1 cellular context compared by ENCODE assay signal in genomic region chr2:180258041-180258537, GRCh38.
A peak's percentile ranks its signal among the peaks of the same experiment; 100 is the strongest.
TF ChIP-seq lines count a peak whose summit lies in the region.

No MANE protein-coding gene starts in this region.

TF ChIP-seq in HEK293, 187 proteins besides CTCF, POLR2A, EP300 and RAD21 (continued from another document):
- TF ChIP-seq SCRT1 (tag by site-specific recombination; IDR thresholded peaks at IDR 0.05; ENCODE audit: borderline replicate concordance) (peak; percentile 71), ZNF223 (tag by site-specific recombination; IDR thresholded peaks at IDR 0.05) (no peak), KLF16 (tag by site-specific recombination; IDR thresholded peaks at IDR 0.05) (0 out of 2 replicates have a peak, but pooled peaks have one; percentile 14), IKZF3 (tag by site-specific recombination; IDR thresholded peaks at IDR 0.05) (peak; percentile 83), ZBTB44 (tag by site-specific recombination; IDR thresholded peaks at IDR 0.05) (peak; percentile 80)
- TF ChIP-seq, protein P1, sequence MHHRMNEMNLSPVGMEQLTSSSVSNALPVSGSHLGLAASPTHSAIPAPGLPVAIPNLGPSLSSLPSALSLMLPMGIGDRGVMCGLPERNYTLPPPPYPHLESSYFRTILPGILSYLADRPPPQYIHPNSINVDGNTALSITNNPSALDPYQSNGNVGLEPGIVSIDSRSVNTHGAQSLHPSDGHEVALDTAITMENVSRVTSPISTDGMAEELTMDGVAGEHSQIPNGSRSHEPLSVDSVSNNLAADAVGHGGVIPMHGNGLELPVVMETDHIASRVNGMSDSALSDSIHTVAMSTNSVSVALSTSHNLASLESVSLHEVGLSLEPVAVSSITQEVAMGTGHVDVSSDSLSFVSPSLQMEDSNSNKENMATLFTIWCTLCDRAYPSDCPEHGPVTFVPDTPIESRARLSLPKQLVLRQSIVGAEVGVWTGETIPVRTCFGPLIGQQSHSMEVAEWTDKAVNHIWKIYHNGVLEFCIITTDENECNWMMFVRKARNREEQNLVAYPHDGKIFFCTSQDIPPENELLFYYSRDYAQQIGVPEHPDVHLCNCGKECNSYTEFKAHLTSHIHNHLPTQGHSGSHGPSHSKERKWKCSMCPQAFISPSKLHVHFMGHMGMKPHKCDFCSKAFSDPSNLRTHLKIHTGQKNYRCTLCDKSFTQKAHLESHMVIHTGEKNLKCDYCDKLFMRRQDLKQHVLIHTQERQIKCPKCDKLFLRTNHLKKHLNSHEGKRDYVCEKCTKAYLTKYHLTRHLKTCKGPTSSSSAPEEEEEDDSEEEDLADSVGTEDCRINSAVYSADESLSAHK (tag by site-specific recombination; IDR thresholded peaks at IDR 0.05) = peak; percentile 97
TF ChIP-seq in HEK293: peak in this region for 22.
